Comparison of ENCODE assay signal across 16 cellular contexts in genomic region chr6:134553941-134554340, GRCh38.
A peak's percentile ranks its signal among the peaks of the same experiment; 100 is the strongest.
DNase-seq lines count a peak whose midpoint lies in the region; ATAC-seq and TF ChIP-seq lines count a peak whose summit lies in the region.
"Had no signal": no experiment of that assay in that cellular context is flagged by ENCODE, and none has a peak within 500 bp of the region (broad histone marks: within the 10 kb centered on the region; RNA-seq: fewer than 3 reads in every experiment).

No MANE protein-coding gene starts in this region.

- TF ChIP-seq POLR2A in heart left ventricle (IDR thresholded peaks at IDR 0.05) (no peak), erythroblast (IDR thresholded peaks at IDR 0.05; ENCODE audit: low read length) (no peak), lower leg skin (IDR thresholded peaks at IDR 0.05) (no peak)

- DNase-seq in GM04504 (ENCODE audit: low read depth) (peak; percentile 70), amniotic epithelial cell (ENCODE audit: low read depth) (peak; percentile 68), fibroblast of peridontal ligament (ENCODE audit: extremely low read depth) (peak; percentile 79), heart left ventricle (no peak), erythroblast (lab: John Stamatoyannopoulos, UW) (no peak), NCI-H2227 (lab: John Stamatoyannopoulos, UW; ENCODE audit: unreplicated experiment) (no peak), lower leg skin (ENCODE audit: low spot score in 2 of 2) (no peak)
- DNase-seq: COR-L47, DMS53, GDM1, Kasumi-1, NCI-H1105 treated with DMSO at 0.1 percent for 48 hours, NCI-H187, NCI-H2171, NCI-H510A treated with DMSO at 0.1 percent for 48 hours, SHP77 treated with DMSO at 0.1 percent for 48 hours had no signal

- no peaks in the 10 kb centered on the region for H3K9me3 ChIP-seq in heart left ventricle

- TF ChIP-seq CTCF in heart left ventricle (IDR thresholded peaks at IDR 0.05) (no peak), lower leg skin (IDR thresholded peaks at IDR 0.05) (no peak)

- H3K27me3 ChIP-seq in heart left ventricle: no peaks in the 10 kb centered on the region

- no peak for ATAC-seq in heart left ventricle

- no peaks in the 10 kb centered on the region for H3K36me3 ChIP-seq in heart left ventricle

- no peak overlapping the region for H3K4me3 ChIP-seq in heart left ventricle
- H3K4me3 ChIP-seq in lower leg skin (ENCODE audit: low read depth, poor library complexity, severe bottlenecking): no peak overlapping the region

- H3K4me1 ChIP-seq in heart left ventricle: peaks cover 0 to 20% (median 6%) of the 10 kb centered on the region in 12 donors

- whole genome bisulfite sequencing in heart left ventricle, 4 donors: 86 to 90% (median 87%) methylated on average over 3 of the region's 3 CpGs
- 57 to 70% methylated on average over 3 of the region's 3 CpGs for WGBS in lower leg skin, 2 donors

- intact Hi-C loops in heart left ventricle (cut with DNase I): no loop called here
- intact Hi-C loops in lower leg skin (cut with DNase I; ENCODE audit: low total_unique reads): no loop called here

- H3K27ac ChIP-seq in heart left ventricle: no peak overlapping the region

Comparison
In these comparisons a context has a peak if more than half of its experiments do, and no peak if none do; other contexts are left out.
1. DNase-seq: peak in GM04504 (single experiment), amniotic epithelial cell (single experiment) and fibroblast of peridontal ligament (single experiment); none in heart left ventricle (0 of 5), erythroblast (0 of 2), NCI-H2227 (single experiment) and lower leg skin (0 of 2).